ENCODE assay signal across 8 cellular contexts in genomic region chr20:47356526-47357295, GRCh38. TPM values are rescaled to one million over a fixed set of nuclear protein-coding genes. Genes with fewer than 3 reads are reported as not detected.
DNase-seq lines count a peak whose midpoint lies in the region; ATAC-seq and TF ChIP-seq lines count a peak whose summit lies in the region.

TSS of gene ZMYND8 (minus strand) at chr20:47356699. CDS start at chr20:47356670, 29 bp downstream.

- peaks cover 62% of the 10 kb centered on the region for H3K4me1 Mint-ChIP-seq in activated CD8-positive, alpha-beta memory T cell treated with anti-CD3 and anti-CD28 coated beads, Interleukin-2, amount 10 ng/mL, durations not matched to agents 7 days and 5 days
- peaks cover 38 to 52% of the 10 kb centered on the region in 2 donors for H3K4me1 Mint-ChIP-seq in effector memory CD8-positive, alpha-beta T cell (ENCODE audit: low read depth in 2 of 2)

- H2BK120ac ChIP-seq in mesendoderm (ENCODE audit: low read depth, low read length), result peak within 1 kb of the TSS; percentile 100

- ATAC-seq in GM19467 (IDR thresholded peaks at IDR 0.05; ENCODE audit: unreplicated experiment), result peak; percentile 26
- peak; percentile 85 for ATAC-seq in activated CD8-positive, alpha-beta memory T cell treated with anti-CD3 and anti-CD28 coated beads, Interleukin-2, amount 10 ng/mL, durations not matched to agents 7 days and 5 days
- peak; percentile 88 for ATAC-seq in effector memory CD8-positive, alpha-beta T cell (replicated peaks)

- H3K79me2 ChIP-seq in OCI-LY1 (ENCODE audit: insufficient read depth, low read length) (peaks cover 48% of the 10 kb centered on the region), mesendoderm (ENCODE audit: control insufficient read depth, insufficient read depth, low read length) (peaks cover 43% of the 10 kb centered on the region)

- H3K36me3 ChIP-seq in OCI-LY1 (ENCODE audit: insufficient read depth, low read length) (peaks cover 26% of the 10 kb centered on the region; the same call in 1 of the 2 replicates), mesendoderm (ENCODE audit: control insufficient read depth, insufficient read depth, low read length) (no peaks in the 10 kb centered on the region)

- no peaks in the 10 kb centered on the region for H4K20me1 ChIP-seq in OCI-LY1 (ENCODE audit: insufficient read depth, low read length)

- CTCF ChIA-PET in activated CD8-positive, alpha-beta memory T cell treated with anti-CD3 and anti-CD28 coated beads, Interleukin-2, amount 10 ng/mL, durations not matched to agents 7 days and 5 days (lab: Charles Lee), result interaction anchor here (0.7 to 15.4 kb wide), 11 partner anchors 9 to 264 kb away, joined by 3 to 165 read pairs (median 4); partner anchors contain the start of gene NCOA3

- H3K9ac ChIP-seq in OCI-LY1 (ENCODE audit: low read length), result peak within 1 kb of the TSS; percentile 99
- H3K9ac ChIP-seq in mesendoderm (ENCODE audit: low read length), result peak within 1 kb of the TSS; percentile 86

- no peaks in the 10 kb centered on the region for H3F3A ChIP-seq in OCI-LY1 (ENCODE audit: insufficient read depth, low read length)

- H4K8ac ChIP-seq in mesendoderm (ENCODE audit: low read depth, low read length), result peak within 1 kb of the TSS; percentile 99

- peak within 1 kb of the TSS; percentile 100 for H3K18ac ChIP-seq in mesendoderm (ENCODE audit: low read length)

- H3K79me1 ChIP-seq in mesendoderm (ENCODE audit: low read length), result peaks cover 2% of the 10 kb centered on the region

- peak within 1 kb of the TSS; percentile 100 for H3K4ac ChIP-seq in mesendoderm (ENCODE audit: low read depth, low read length)

- H3K23ac ChIP-seq in mesendoderm (ENCODE audit: low read length), result peak within 1 kb of the TSS; percentile 48

- no peaks in the 10 kb centered on the region for H3K9me2 ChIP-seq in OCI-LY1 (ENCODE audit: low read depth, low read length)

- H2AFZ ChIP-seq in OCI-LY1 (ENCODE audit: low read length), result no peak within 1 kb of the TSS

- H3K4me3 ChIP-seq in OCI-LY1 (ENCODE audit: low read depth, low read length, poor library complexity, severe bottlenecking) (peak within 1 kb of the TSS; percentile 87), mesendoderm (ENCODE audit: low read length) (no peak within 1 kb of the TSS)

- peaks cover 20% of the 10 kb centered on the region for H3K36me3 Mint-ChIP-seq in activated CD8-positive, alpha-beta memory T cell treated with anti-CD3 and anti-CD28 coated beads, Interleukin-2, amount 10 ng/mL, durations not matched to agents 7 days and 5 days
- H3K36me3 Mint-ChIP-seq in effector memory CD8-positive, alpha-beta T cell (ENCODE audit: insufficient read depth), result peaks cover 18% of the 10 kb centered on the region

- DNase-seq in C1 segment of cervical spinal cord (lab: John Stamatoyannopoulos, UW), result peak; percentile 78 to 99 (median 95)
- peak; percentile 97 for DNase-seq in HuH-7 (ENCODE audit: low spot score)
- peak; percentile 96 for DNase-seq in activated CD8-positive, alpha-beta memory T cell treated with anti-CD3 and anti-CD28 coated beads, Interleukin-2, amount 10 ng/mL, durations not matched to agents 7 days and 5 days
- peak; percentile 96 to 100 (median 99) for DNase-seq in effector memory CD8-positive, alpha-beta T cell
- peak; percentile 97 for DNase-seq in mesendoderm
- peak; percentile 89 for DNase-seq in stimulated activated CD8-positive, alpha-beta memory T cell treated with anti-CD3 and anti-CD28 coated beads, Interleukin-12 subunit alpha, Interleukin-12 subunit beta, amount 100 ng/mL, for 4 hours (ENCODE audit: low read depth)

- no peaks in the 10 kb centered on the region for H3K9me3 Mint-ChIP-seq in activated CD8-positive, alpha-beta memory T cell treated with anti-CD3 and anti-CD28 coated beads, Interleukin-2, amount 10 ng/mL, durations not matched to agents 7 days and 5 days (ENCODE audit: low read depth)
- no peaks in the 10 kb centered on the region for H3K9me3 Mint-ChIP-seq in effector memory CD8-positive, alpha-beta T cell

- peaks cover 82% of the 10 kb centered on the region for H3K4me1 ChIP-seq in OCI-LY1 (ENCODE audit: insufficient read depth, low read length, severe bottlenecking)
- H3K4me1 ChIP-seq in mesendoderm (ENCODE audit: control insufficient read depth, low read depth, low read length), result peaks cover 59% of the 10 kb centered on the region

- peak within 1 kb of the TSS; percentile 96 for H2BK5ac ChIP-seq in mesendoderm (ENCODE audit: low read length)

- peak within 1 kb of the TSS; percentile 98 for H4K5ac ChIP-seq in mesendoderm (ENCODE audit: low read length)

- TF ChIP-seq CTCF in OCI-LY1 (IDR thresholded peaks at IDR 0.05; ENCODE audit: low read length), result no peak

- H3K27ac ChIP-seq in OCI-LY1 (ENCODE audit: low read depth, low read length, poor library complexity, severe bottlenecking), result peak within 1 kb of the TSS; percentile 100
- H3K27ac ChIP-seq in mesendoderm (ENCODE audit: low read depth, low read length), result peak within 1 kb of the TSS; percentile 98

- no peaks in the 10 kb centered on the region for H3K9me3 ChIP-seq in OCI-LY1 (ENCODE audit: low read length)

- no CpG with 5 or more reads among the region's 21 CpGs for WGBS in mesendoderm (ENCODE audit: extremely low coverage, insufficient coverage, low lambda C conversion rate)

- no peaks in the 10 kb centered on the region for H3K27me3 Mint-ChIP-seq in activated CD8-positive, alpha-beta memory T cell treated with anti-CD3 and anti-CD28 coated beads, Interleukin-2, amount 10 ng/mL, durations not matched to agents 7 days and 5 days
- H3K27me3 Mint-ChIP-seq in effector memory CD8-positive, alpha-beta T cell, result no peaks in the 10 kb centered on the region

- H2AK5ac ChIP-seq in mesendoderm (ENCODE audit: low read length), result peak within 1 kb of the TSS; percentile 95

- H3K27me3 ChIP-seq in OCI-LY1 (ENCODE audit: insufficient read depth, low read length) (no peaks in the 10 kb centered on the region), mesendoderm (ENCODE audit: insufficient read depth, low read length, poor library complexity) (no peaks in the 10 kb centered on the region)

- peak within 1 kb of the TSS; percentile 86 for H2BK15ac ChIP-seq in mesendoderm (replicated peaks; ENCODE audit: low read depth)

- H3K4me2 ChIP-seq in OCI-LY1 (ENCODE audit: low read length) (peak within 1 kb of the TSS; percentile 77), mesendoderm (ENCODE audit: low read length) (peak within 1 kb of the TSS; percentile 50)

- peak within 1 kb of the TSS; percentile 98 for H3K56ac ChIP-seq in mesendoderm (ENCODE audit: low read length)

- H3K4me3 Mint-ChIP-seq in activated CD8-positive, alpha-beta memory T cell treated with anti-CD3 and anti-CD28 coated beads, Interleukin-2, amount 10 ng/mL, durations not matched to agents 7 days and 5 days, result peak within 1 kb of the TSS; percentile 87
- peak within 1 kb of the TSS; percentile 89 to 92 for H3K4me3 Mint-ChIP-seq in effector memory CD8-positive, alpha-beta T cell

- peak within 1 kb of the TSS; percentile 99 for H3K27ac Mint-ChIP-seq in activated CD8-positive, alpha-beta memory T cell treated with anti-CD3 and anti-CD28 coated beads, Interleukin-2, amount 10 ng/mL, durations not matched to agents 7 days and 5 days
- peak within 1 kb of the TSS; percentile 96 to 99 for H3K27ac Mint-ChIP-seq in effector memory CD8-positive, alpha-beta T cell

RNA-seq across cellular contexts. Expression of gene ZMYND8, which starts in this region (rescaled TPM):
- 10 to 100 TPM; 39.4 to 45.2 TPM for total RNA-seq in activated CD8-positive, alpha-beta memory T cell treated with anti-CD3 and anti-CD28 coated beads, Interleukin-2, amount 10 ng/mL, durations not matched to agents 7 days and 5 days
- polyA plus RNA-seq in mesendoderm (2013, experiment 1 of 2), result 29.6 TPM
- 30.9 TPM for polyA plus RNA-seq in mesendoderm (2013, experiment 2 of 2)

Comparison
In these comparisons a context has a peak if more than half of its experiments do, and no peak if none do; other contexts are left out.
1. ATAC-seq: peak in every context shown above with its lines; median percentile 88 in effector memory CD8-positive, alpha-beta T cell; 85 in activated CD8-positive, alpha-beta memory T cell treated with anti-CD3 and anti-CD28 coated beads, Interleukin-2, amount 10 ng/mL, durations not matched to agents 7 days and 5 days; 26 in GM19467.